In the genomic region with DNA sequence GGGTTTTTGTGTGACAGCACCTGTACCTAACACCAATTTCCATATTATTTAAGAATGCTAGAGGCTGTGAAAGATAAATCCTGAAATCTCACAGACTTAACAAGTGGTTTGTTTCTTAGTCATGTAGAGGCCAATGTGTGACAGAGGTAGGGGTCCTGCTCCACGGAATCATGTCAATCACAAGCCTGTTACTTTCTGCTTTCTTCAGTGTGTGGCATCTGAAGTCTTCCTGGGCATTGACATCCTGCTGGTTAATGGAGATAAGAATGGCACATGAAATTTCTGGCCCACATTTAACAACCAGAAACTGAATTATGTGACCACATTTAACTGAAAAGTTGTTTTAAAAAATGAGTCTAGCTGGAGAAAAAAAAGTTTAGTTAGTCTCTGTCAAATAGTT, we compare ENCODE assay signal across 33 cellular contexts.
"Had no signal": no experiment of that assay in that cellular context is flagged by ENCODE, and none has a peak within 500 bp of the region (broad histone marks: within the 10 kb centered on the region; RNA-seq: fewer than 3 reads in every experiment).

No MANE protein-coding gene starts in this region.

- H2AFZ ChIP-seq: PC-9 had no signal

- H3K27ac ChIP-seq: PC-9, VCaP had no signal

- H3K4me2 ChIP-seq: PC-9 had no signal

- DNase-seq: activated B cell treated with CpG ODN at 0.5 μM for 24 hours; activated CD4-positive, alpha-beta memory T cell treated with anti-CD3 and anti-CD28 coated beads for 36 hours; activated CD4-positive, alpha-beta T cell treated with anti-CD3 and anti-CD28 coated beads for 4 hours; activated CD4-positive, alpha-beta T cell treated with anti-CD3 and anti-CD28 coated beads, Interleukin-2, amount 50 U/mL, for 1 hour; activated CD4-positive, CD25-positive, alpha-beta regulatory T cell treated with anti-CD3 and anti-CD28 coated beads, Interleukin-2, amount 50 U/mL, for 72 hours; activated CD8-positive, alpha-beta memory T cell treated with anti-CD3 and anti-CD28 coated beads, Interleukin-2, amount 50 U/mL, for 4 hours; activated effector memory CD4-positive, alpha-beta T cell treated with Interleukin-2 at 50 U/mL for 16 hours; activated naive CD4-positive, alpha-beta T cell treated with anti-CD3 and anti-CD28 coated beads, Interleukin-2, amount 10 ng/mL, durations not matched to agents 7 days and 5 days; activated naive CD8-positive, alpha-beta T cell treated with anti-CD3 and anti-CD28 coated beads, Interleukin-2, amount 50 U/mL, for 24 hours; activated T-cell treated with anti-CD3 and anti-CD28 coated beads for 4 hours; activated T-cell treated with anti-CD3 and anti-CD28 coated beads, Interleukin-2, amount 50 U/mL, for 4 hours; anterior cingulate cortex; caudate nucleus; cerebellar nuclear complex; NCI-H1092 treated with DMSO at 0.1 percent for 48 hours; NCI-H1417; NCI-H146; NCI-H187; NCI-H2029 treated with DMSO at 0.1 percent for 48 hours; NCI-H2107; NCI-H2171; NCI-H510A; NCI-H526; NCI-H748 treated with DMSO at 0.1 percent for 48 hours; PC-9; Right ventricle myocardium superior; SW 1271; T-helper 1 cell; T-helper 2 cell; T-helper 9 cell had no signal

- FAIRE-seq: bronchial epithelial cell, RCC 7860 had no signal

- H3K4me3 ChIP-seq: PC-9 had no signal

- ATAC-seq: activated naive CD8-positive, alpha-beta T cell treated with anti-CD3 and anti-CD28 coated beads, Interleukin-2, amount 50 U/mL, for 24 hours; activated T-cell treated with anti-CD3 and anti-CD28 coated beads, Interleukin-2, amount 50 U/mL, for 4 hours had no signal
